Comparison of ENCODE assay signal across 8 cellular contexts in genomic region chr16:89700100-89700648, GRCh38. TPM values are rescaled to one million over a fixed set of nuclear protein-coding genes. Genes with fewer than 3 reads are reported as not detected.
DNase-seq lines count a peak whose midpoint lies in the region; ATAC-seq, FAIRE-seq and TF ChIP-seq lines count a peak whose summit lies in the region.

No MANE protein-coding gene starts in this region.

- intact Hi-C loops in Panc1 (cut with micrococcal nuclease; ENCODE audit: unreplicated experiment) = no loop called here

- H3K79me2 ChIP-seq in KMS-11 (ENCODE audit: insufficient read depth, low read depth) = no peaks in the 10 kb centered on the region

- peak overlapping the region; percentile 56 for H2AFZ ChIP-seq in KMS-11 (ENCODE audit: low read depth)

- H4K20me1 ChIP-seq in KMS-11 (ENCODE audit: insufficient read depth) = no peaks in the 10 kb centered on the region

- H3K36me3 ChIP-seq in KMS-11 (ENCODE audit: insufficient read depth) (no peaks in the 10 kb centered on the region), Panc1 (ENCODE audit: control insufficient read depth, insufficient read depth, low read length) (no peaks in the 10 kb centered on the region; the same call in 1 of the 2 replicates), mucosa of stomach (ENCODE audit: control insufficient read depth, insufficient read depth, low read length) (peaks cover 7% of the 10 kb centered on the region)

- H3K36me3 Mint-ChIP-seq in activated T-cell treated with anti-CD3 and anti-CD28 coated beads, Interleukin-2, amount 50 U/mL, for 72 hours (ENCODE audit: insufficient read depth in 2 of 2) = no peaks in the 10 kb centered on the region

- peaks cover 21% of the 10 kb centered on the region for H3K4me1 Mint-ChIP-seq in activated T-cell treated with anti-CD3 and anti-CD28 coated beads, Interleukin-2, amount 50 U/mL, for 72 hours (ENCODE audit: low read depth)

- H3K9me3 ChIP-seq in Panc1 (ENCODE audit: control insufficient read depth, insufficient read depth, low read depth, low read length) (no peaks in the 10 kb centered on the region), mucosa of stomach (ENCODE audit: control insufficient read depth, low read length) (no peaks in the 10 kb centered on the region)

- POLR2A ChIA-PET in Panc1 (lab: Charles Lee) = no interaction called here

- no peaks in the 10 kb centered on the region for H3K27me3 Mint-ChIP-seq in activated T-cell treated with anti-CD3 and anti-CD28 coated beads, Interleukin-2, amount 50 U/mL, for 72 hours (ENCODE audit: low read depth)

- peaks cover 31% of the 10 kb centered on the region for H3K4me1 ChIP-seq in KMS-11 (ENCODE audit: low read depth, poor library complexity, severe bottlenecking)
- H3K4me1 ChIP-seq in Panc1 (ENCODE audit: control insufficient read depth, insufficient read depth, low read length) = peaks cover 4% of the 10 kb centered on the region; the same call in 1 of the 2 replicates
- H3K4me1 ChIP-seq in mucosa of stomach (ENCODE audit: control insufficient read depth, insufficient read depth, low read length) = peaks cover 19% of the 10 kb centered on the region

- DNase-seq in D721Med (ENCODE audit: insufficient read length, low spot score) (peak; percentile 73), Panc1 (ENCODE audit: low read depth, low spot score) (peak; percentile 73)
- DNase-seq in activated T-cell treated with anti-CD3 and anti-CD28 coated beads, Interleukin-2, amount 50 U/mL, for 72 hours = peak; percentile 97
- peak; percentile 99 for DNase-seq in stimulated activated CD8-positive, alpha-beta memory T cell treated with anti-CD3 and anti-CD28 coated beads, Interleukin-4, amount 100 ng/mL, for 48 hours

- peak overlapping the region; percentile 84 to 85 for H3K4me3 Mint-ChIP-seq in activated T-cell treated with anti-CD3 and anti-CD28 coated beads, Interleukin-2, amount 50 U/mL, for 72 hours

- H3K4me2 ChIP-seq in KMS-11 = peak overlapping the region; percentile 85

- ATAC-seq in GM21529 (IDR thresholded peaks at IDR 0.05; ENCODE audit: unreplicated experiment) (peak; percentile 49), Panc1 (peak; percentile 75), esophagus mucosa (peak; percentile 69)
- ATAC-seq in activated T-cell treated with anti-CD3 and anti-CD28 coated beads, Interleukin-2, amount 50 U/mL, for 72 hours (replicated peaks in 1 of 2) = peak; percentile 31 to 38

- BruUV-seq in Panc1 (replicated peaks; lab: Mats Ljungman, UMichigan) = no TSS peak

- H3K9me3 Mint-ChIP-seq in activated T-cell treated with anti-CD3 and anti-CD28 coated beads, Interleukin-2, amount 50 U/mL, for 72 hours = no peaks in the 10 kb centered on the region

- no peak for FAIRE-seq in D721Med (lab: Jason Lieb, UNC)

- TF ChIP-seq CTCF in D721Med (IDR thresholded peaks at IDR 0.05; ENCODE audit: insufficient read depth, missing control alignments) (peak; percentile 46), KMS-11 (conservative IDR thresholded peaks at IDR 0.05; ENCODE audit: low read depth, low read length) (peak; percentile 65), Panc1 (IDR thresholded peaks at IDR 0.05) (peak; percentile 85)

- no peak overlapping the region for H3K27ac Mint-ChIP-seq in activated T-cell treated with anti-CD3 and anti-CD28 coated beads, Interleukin-2, amount 50 U/mL, for 72 hours

- in situ Hi-C loops in Panc1 (cut with HindIII; ENCODE audit: low pct_unique_long_range_greater_than_20kb, low sequenced_read_pairs) = no loop called here

- CTCF ChIA-PET in Panc1 (lab: Charles Lee) = interaction anchor here (0.5 kb wide), 1 partner anchor 43 kb away, joined by 8 read pairs; no protein-coding TSS in a partner anchor

- H3K27ac ChIP-seq in KMS-11 (peak overlapping the region; percentile 68), Panc1 (ENCODE audit: low read length) (peak overlapping the region; percentile 72)

- peak overlapping the region; percentile 64 for H3K9ac ChIP-seq in KMS-11
- H3K9ac ChIP-seq in mucosa of stomach (ENCODE audit: low read length) = peak overlapping the region; percentile 70

- H3K27me3 ChIP-seq in KMS-11 (ENCODE audit: insufficient read depth, low read depth) (no peaks in the 10 kb centered on the region), Panc1 (ENCODE audit: control insufficient read depth, insufficient read depth, low read length) (no peaks in the 10 kb centered on the region), mucosa of stomach (ENCODE audit: control insufficient read depth, insufficient read depth, low read length) (no peaks in the 10 kb centered on the region)

- no peak overlapping the region for H3K4me3 ChIP-seq in KMS-11 (IDR thresholded peaks at IDR 0.05; ENCODE audit: insufficient read depth, low read depth, low read length)
- peak overlapping the region; percentile 58 to 63 for H3K4me3 ChIP-seq in Panc1 (ENCODE audit: low read depth in 2 of 2, low read length in 2 of 2)
- H3K4me3 ChIP-seq in mucosa of stomach (ENCODE audit: low read length) = peak overlapping the region; percentile 74

RNA-seq across cellular contexts. Expression of gene SPATA2L, which starts 1.3 kb away (rescaled TPM):
- total RNA-seq in Panc1 (2021; ENCODE audit: unreplicated experiment) (12.7 TPM), esophagus mucosa (6.0 TPM)
- polyA plus RNA-seq in Panc1 (2012; ENCODE audit: insufficient read length) = 16.0 TPM
- total RNA-seq in activated T-cell treated with anti-CD3 and anti-CD28 coated beads, Interleukin-2, amount 50 U/mL, for 72 hours = 1 to 10 TPM; 6.1 to 6.5 TPM

RNA-seq across cellular contexts. Expression of gene CDK10, which starts 13.7 kb away (rescaled TPM):
- 52.6 TPM for total RNA-seq in Panc1 (2021; ENCODE audit: unreplicated experiment)
- 54.0 TPM for polyA plus RNA-seq in Panc1 (2012; ENCODE audit: insufficient read length)
- 10 to 100 TPM; 66.6 to 83.2 TPM for total RNA-seq in activated T-cell treated with anti-CD3 and anti-CD28 coated beads, Interleukin-2, amount 50 U/mL, for 72 hours
- total RNA-seq in esophagus mucosa = 37.3 TPM

RNA-seq across cellular contexts. Expression of gene VPS9D1, which starts 20.5 kb away (rescaled TPM):
- 6.3 TPM for total RNA-seq in Panc1 (2021; ENCODE audit: unreplicated experiment)
- 8.7 TPM for polyA plus RNA-seq in Panc1 (2012; ENCODE audit: insufficient read length)
- total RNA-seq in activated T-cell treated with anti-CD3 and anti-CD28 coated beads, Interleukin-2, amount 50 U/mL, for 72 hours = 1 to 10 TPM; 4.7 to 6.5 TPM
- 21.0 TPM for total RNA-seq in esophagus mucosa

RNA-seq across cellular contexts. Expression of gene ZNF276, which starts 21.2 kb away (rescaled TPM):
- total RNA-seq in Panc1 (2021; ENCODE audit: unreplicated experiment) = 19.9 TPM
- 23.2 TPM for polyA plus RNA-seq in Panc1 (2012; ENCODE audit: insufficient read length)
- 10 to 100 TPM; 27.1 to 31.1 TPM for total RNA-seq in activated T-cell treated with anti-CD3 and anti-CD28 coated beads, Interleukin-2, amount 50 U/mL, for 72 hours
- total RNA-seq in esophagus mucosa = 22.0 TPM

RNA-seq across cellular contexts. Expression of gene SPATA33, which starts 42.5 kb away (rescaled TPM):
- total RNA-seq in Panc1 (2021; ENCODE audit: unreplicated experiment) = 18.3 TPM
- 12.4 TPM for polyA plus RNA-seq in Panc1 (2012; ENCODE audit: insufficient read length)
- 10 to 100 TPM in 1 of 2 donors, 1 to 10 TPM in 1; 10.0 to 12.1 TPM for total RNA-seq in activated T-cell treated with anti-CD3 and anti-CD28 coated beads, Interleukin-2, amount 50 U/mL, for 72 hours
- 3.9 TPM for total RNA-seq in esophagus mucosa
